ENCODE assay signal across 14 cellular contexts in genomic region chr18:3059272-3059671, GRCh38. TPM values are rescaled to one million over a fixed set of nuclear protein-coding genes. Genes with fewer than 3 reads are reported as not detected.
DNase-seq lines count a peak whose midpoint lies in the region; ATAC-seq lines count a peak whose summit lies in the region.
"Had no signal": no experiment of that assay in that cellular context is flagged by ENCODE, and none has a peak within 500 bp of the region (broad histone marks: within the 10 kb centered on the region; RNA-seq: fewer than 3 reads in every experiment).

No MANE protein-coding gene starts in this region.

- CTCF ChIA-PET in activated CD4-positive, alpha-beta memory T cell treated with anti-CD3 and anti-CD28 coated beads for 36 hours (lab: Charles Lee): interaction anchor here (1.3 to 5.4 kb wide), 3 partner anchors 70 to 98 kb away, joined by 3 to 49 read pairs (median 46); no protein-coding TSS in a partner anchor

- no peak overlapping the region for H3K4me3 Mint-ChIP-seq in activated CD4-positive, alpha-beta T cell treated with anti-CD3 and anti-CD28 coated beads, Interleukin-2, amount 10 ng/mL, durations not matched to agents 24 days and 14 days
- H3K4me3 Mint-ChIP-seq in activated CD4-positive, alpha-beta memory T cell treated with anti-CD3 and anti-CD28 coated beads for 36 hours: no peak overlapping the region
- peak overlapping the region; percentile 75 for H3K4me3 Mint-ChIP-seq in stimulated activated effector memory CD8-positive, alpha-beta T cell treated with anti-CD3 and anti-CD28 coated beads, Interleukin-12 subunit alpha, Interleukin-12 subunit beta, amount 100 ng/mL, for 72 hours
- H3K4me3 Mint-ChIP-seq: activated B cell treated with CpG ODN at 0.5 μM for 24 hours; activated T-cell treated with anti-CD3 and anti-CD28 coated beads, Interleukin-2, amount 50 U/mL, for 4 hours had no signal

- intact Hi-C loops in activated CD4-positive, alpha-beta T cell treated with anti-CD3 and anti-CD28 coated beads, Interleukin-2, amount 10 ng/mL, durations not matched to agents 24 days and 14 days (cut with micrococcal nuclease): no loop called here
- intact Hi-C loops in activated CD4-positive, alpha-beta memory T cell treated with anti-CD3 and anti-CD28 coated beads for 36 hours (cut with micrococcal nuclease): no loop called here

- peak; percentile 84 for DNase-seq in activated CD4-positive, alpha-beta T cell treated with anti-CD3 and anti-CD28 coated beads, Interleukin-2, amount 10 ng/mL, durations not matched to agents 24 days and 14 days
- no peak for DNase-seq in activated CD4-positive, alpha-beta T cell treated with anti-CD3 and anti-CD28 coated beads for 1 hour
- no peak for DNase-seq in activated CD4-positive, alpha-beta memory T cell treated with anti-CD3 and anti-CD28 coated beads for 36 hours
- DNase-seq in left kidney (ENCODE audit: low read depth, low spot score) (peak; percentile 48), NCI-H748 treated with DMSO at 0.1 percent for 48 hours (lab: John Stamatoyannopoulos, UW) (no peak), GM19238 (ENCODE audit: insufficient read length, low spot score) (no peak), NCI-H748 (lab: John Stamatoyannopoulos, UW; ENCODE audit: unreplicated experiment) (no peak)
- DNase-seq in stimulated activated effector memory CD8-positive, alpha-beta T cell treated with anti-CD3 and anti-CD28 coated beads, Interleukin-12 subunit alpha, Interleukin-12 subunit beta, amount 100 ng/mL, for 72 hours (ENCODE audit: low spot score in 2 of 2): no peak
- DNase-seq: activated B cell treated with CpG ODN at 0.5 μM for 24 hours; activated T-cell treated with anti-CD3 and anti-CD28 coated beads, Interleukin-2, amount 50 U/mL, for 4 hours; body of pancreas; kidney glomerular epithelial cell; NCI-H1105 treated with DMSO at 0.1 percent for 48 hours; substantia nigra had no signal

- peaks cover 60% of the 10 kb centered on the region for H3K4me1 Mint-ChIP-seq in activated CD4-positive, alpha-beta T cell treated with anti-CD3 and anti-CD28 coated beads, Interleukin-2, amount 10 ng/mL, durations not matched to agents 24 days and 14 days
- peaks cover 69% of the 10 kb centered on the region for H3K4me1 Mint-ChIP-seq in activated CD4-positive, alpha-beta memory T cell treated with anti-CD3 and anti-CD28 coated beads for 36 hours (ENCODE audit: low read depth)
- H3K4me1 Mint-ChIP-seq in stimulated activated effector memory CD8-positive, alpha-beta T cell treated with anti-CD3 and anti-CD28 coated beads, Interleukin-12 subunit alpha, Interleukin-12 subunit beta, amount 100 ng/mL, for 72 hours: peaks cover 51% of the 10 kb centered on the region

- H3K36me3 Mint-ChIP-seq in activated CD4-positive, alpha-beta T cell treated with anti-CD3 and anti-CD28 coated beads, Interleukin-2, amount 10 ng/mL, durations not matched to agents 24 days and 14 days (ENCODE audit: low read depth): peaks cover 2% of the 10 kb centered on the region
- H3K36me3 Mint-ChIP-seq in activated CD4-positive, alpha-beta memory T cell treated with anti-CD3 and anti-CD28 coated beads for 36 hours: peaks cover 1% of the 10 kb centered on the region
- peaks cover 22% of the 10 kb centered on the region for H3K36me3 Mint-ChIP-seq in stimulated activated effector memory CD8-positive, alpha-beta T cell treated with anti-CD3 and anti-CD28 coated beads, Interleukin-12 subunit alpha, Interleukin-12 subunit beta, amount 100 ng/mL, for 72 hours

- H3K27ac Mint-ChIP-seq in activated CD4-positive, alpha-beta T cell treated with anti-CD3 and anti-CD28 coated beads, Interleukin-2, amount 10 ng/mL, durations not matched to agents 24 days and 14 days: peak overlapping the region; percentile 98
- H3K27ac Mint-ChIP-seq in activated CD4-positive, alpha-beta memory T cell treated with anti-CD3 and anti-CD28 coated beads for 36 hours: peak overlapping the region; percentile 82
- H3K27ac Mint-ChIP-seq in stimulated activated effector memory CD8-positive, alpha-beta T cell treated with anti-CD3 and anti-CD28 coated beads, Interleukin-12 subunit alpha, Interleukin-12 subunit beta, amount 100 ng/mL, for 72 hours: peak overlapping the region; percentile 89
- H3K27ac Mint-ChIP-seq: activated B cell treated with CpG ODN at 0.5 μM for 24 hours had no signal

- H3K27me3 Mint-ChIP-seq in activated CD4-positive, alpha-beta T cell treated with anti-CD3 and anti-CD28 coated beads, Interleukin-2, amount 10 ng/mL, durations not matched to agents 24 days and 14 days: no peaks in the 10 kb centered on the region
- no peaks in the 10 kb centered on the region for H3K27me3 Mint-ChIP-seq in activated CD4-positive, alpha-beta memory T cell treated with anti-CD3 and anti-CD28 coated beads for 36 hours

- POLR2A ChIA-PET in activated CD4-positive, alpha-beta memory T cell treated with anti-CD3 and anti-CD28 coated beads for 36 hours (lab: Charles Lee): interaction anchor here (1.7 to 3.3 kb wide), 3 partner anchors 13 to 102 kb away, joined by 5 to 10 read pairs (median 9); no protein-coding TSS in a partner anchor

- peaks cover 6% of the 10 kb centered on the region for H3K9me3 Mint-ChIP-seq in activated CD4-positive, alpha-beta T cell treated with anti-CD3 and anti-CD28 coated beads, Interleukin-2, amount 10 ng/mL, durations not matched to agents 24 days and 14 days
- H3K9me3 Mint-ChIP-seq in activated CD4-positive, alpha-beta memory T cell treated with anti-CD3 and anti-CD28 coated beads for 36 hours: no peaks in the 10 kb centered on the region
- no peaks in the 10 kb centered on the region for H3K9me3 Mint-ChIP-seq in stimulated activated effector memory CD8-positive, alpha-beta T cell treated with anti-CD3 and anti-CD28 coated beads, Interleukin-12 subunit alpha, Interleukin-12 subunit beta, amount 100 ng/mL, for 72 hours
- H3K9me3 Mint-ChIP-seq: activated B cell treated with CpG ODN at 0.5 μM for 24 hours; activated T-cell treated with anti-CD3 and anti-CD28 coated beads, Interleukin-2, amount 50 U/mL, for 4 hours had no signal

- ATAC-seq in stimulated activated effector memory CD8-positive, alpha-beta T cell treated with anti-CD3 and anti-CD28 coated beads, Interleukin-12 subunit alpha, Interleukin-12 subunit beta, amount 100 ng/mL, for 72 hours: no peak
- ATAC-seq: activated T-cell treated with anti-CD3 and anti-CD28 coated beads, Interleukin-2, amount 50 U/mL, for 4 hours; body of pancreas had no signal

RNA-seq across cellular contexts. Expression of gene LPIN2, which starts 46.3 kb away (rescaled TPM):
- total RNA-seq in activated CD4-positive, alpha-beta T cell treated with anti-CD3 and anti-CD28 coated beads, Interleukin-2, amount 10 ng/mL, durations not matched to agents 24 days and 14 days: 111 and 118 TPM in 2 replicates
- total RNA-seq in activated CD4-positive, alpha-beta memory T cell treated with anti-CD3 and anti-CD28 coated beads for 36 hours: 100 to 1,000 TPM; 102 to 107 TPM

Comparison
In these comparisons a context has a peak if more than half of its experiments do, and no peak if none do; other contexts are left out.
1. DNase-seq: peak in activated CD4-positive, alpha-beta T cell treated with anti-CD3 and anti-CD28 coated beads, Interleukin-2, amount 10 ng/mL, durations not matched to agents 24 days and 14 days (single experiment) and left kidney (single experiment); none in activated CD4-positive, alpha-beta T cell treated with anti-CD3 and anti-CD28 coated beads for 1 hour (single experiment), activated CD4-positive, alpha-beta memory T cell treated with anti-CD3 and anti-CD28 coated beads for 36 hours (single experiment), stimulated activated effector memory CD8-positive, alpha-beta T cell treated with anti-CD3 and anti-CD28 coated beads, Interleukin-12 subunit alpha, Interleukin-12 subunit beta, amount 100 ng/mL, for 72 hours (0 of 2), NCI-H748 treated with DMSO at 0.1 percent for 48 hours (single experiment), GM19238 (single experiment) and NCI-H748 (single experiment).
2. Peak in every context shown above with its lines, with median percentiles within 50 percentile points of each other: H3K27ac Mint-ChIP-seq.